In genomic region chr9:92426501-92426900, GRCh38 we compare ENCODE assay signal across 22 cellular contexts. TPM values are rescaled to one million over a fixed set of nuclear protein-coding genes. Genes with fewer than 3 reads are reported as not detected.
A peak's percentile ranks its signal among the peaks of the same experiment; 100 is the strongest.
DNase-seq lines count a peak whose midpoint lies in the region; ATAC-seq and TF ChIP-seq lines count a peak whose summit lies in the region.
"Had no signal": no experiment of that assay in that cellular context is flagged by ENCODE, and none has a peak within 500 bp of the region (broad histone marks: within the 10 kb centered on the region; RNA-seq: fewer than 3 reads in every experiment).

No MANE protein-coding gene starts in this region.

- peak overlapping the region; percentile 41 for H3K27ac Mint-ChIP-seq in mesothelial cell of epicardium
- H3K27ac Mint-ChIP-seq: IgD-negative memory B cell had no signal

- no peak for DNase-seq in GM23248
- peak; percentile 57 for DNase-seq in NCI-H1694 treated with DMSO at 0.1 percent for 48 hours (lab: John Stamatoyannopoulos, UW)
- no peak for DNase-seq in mesothelial cell of epicardium (ENCODE audit: low spot score in 2 of 2, unreplicated experiment in 2 of 2)
- DNase-seq in ecto neural progenitor cell (ENCODE audit: low spot score): no peak
- DNase-seq in activated gamma-delta T cell treated with Interleukin-2 at 50 U/mL for 16 hours: no peak
- DNase-seq: colonic mucosa; DMS79 treated with DMSO at 0.1 percent for 48 hours; erythroblast; HCEC 1CT; head of caudate nucleus; NCI-H187; occipital lobe; stimulated activated naive CD4-positive, alpha-beta T cell treated with Interleukin-2 at 50 U/mL for 16 hours had no signal

- no peak overlapping the region for H3K4me3 Mint-ChIP-seq in mesothelial cell of epicardium
- H3K4me3 Mint-ChIP-seq: IgD-negative memory B cell had no signal

- H3K9me3 ChIP-seq in GM23248 (ENCODE audit: low read depth) (no peaks in the 10 kb centered on the region), OCI-LY1 (ENCODE audit: low read length) (no peaks in the 10 kb centered on the region)
- H3K9me3 ChIP-seq: ascending aorta, colonic mucosa had no signal

- H3K36me3 Mint-ChIP-seq in mesothelial cell of epicardium: no peaks in the 10 kb centered on the region

- H3F3A ChIP-seq in GM23248 (ENCODE audit: insufficient read depth) (peaks cover 14% of the 10 kb centered on the region), OCI-LY1 (ENCODE audit: insufficient read depth, low read length) (no peaks in the 10 kb centered on the region)

- no peak for TF ChIP-seq CTCF in OCI-LY1 (IDR thresholded peaks at IDR 0.05; ENCODE audit: low read length)
- TF ChIP-seq CTCF in mesothelial cell of epicardium (IDR thresholded peaks at IDR 0.05; ENCODE audit: unreplicated experiment): no peak

- H2AFZ ChIP-seq in GM23248 (peak overlapping the region; percentile 76; the same call in 1 of the 2 replicates), OCI-LY1 (ENCODE audit: low read length) (no peak overlapping the region)

- H3K9me2 ChIP-seq in GM23248 (ENCODE audit: insufficient read depth): no peaks in the 10 kb centered on the region
- H3K9me2 ChIP-seq in OCI-LY1 (ENCODE audit: low read depth, low read length): no peaks in the 10 kb centered on the region

- H3K4me1 Mint-ChIP-seq in mesothelial cell of epicardium: peaks cover 28% of the 10 kb centered on the region
- H3K4me1 Mint-ChIP-seq: IgD-negative memory B cell had no signal

- peaks cover 31% of the 10 kb centered on the region for H3K4me1 ChIP-seq in GM23248 (ENCODE audit: insufficient read depth)
- H3K4me1 ChIP-seq in OCI-LY1 (ENCODE audit: insufficient read depth, low read length, severe bottlenecking): peaks cover 20% of the 10 kb centered on the region
- H3K4me1 ChIP-seq: colonic mucosa had no signal

- H3K4me3 ChIP-seq in GM23248 (no peak overlapping the region), OCI-LY1 (ENCODE audit: low read depth, low read length, poor library complexity, severe bottlenecking) (no peak overlapping the region)
- H3K4me3 ChIP-seq: ascending aorta, colonic mucosa had no signal

- in situ Hi-C loops in GM23248 (cut with MboI): no loop called here

- H3K4me2 ChIP-seq in GM23248 (ENCODE audit: unreplicated experiment): no peak overlapping the region
- peak overlapping the region; percentile 9 for H3K4me2 ChIP-seq in OCI-LY1 (ENCODE audit: low read length)

- H3K79me2 ChIP-seq in GM23248 (ENCODE audit: insufficient read depth): no peaks in the 10 kb centered on the region
- H3K79me2 ChIP-seq in OCI-LY1 (ENCODE audit: insufficient read depth, low read length): no peaks in the 10 kb centered on the region

- no peaks in the 10 kb centered on the region for H3K27me3 Mint-ChIP-seq in mesothelial cell of epicardium (ENCODE audit: low read depth)
- H3K27me3 Mint-ChIP-seq: IgD-negative memory B cell had no signal

- H3K36me3 ChIP-seq in GM23248 (ENCODE audit: low read depth): no peaks in the 10 kb centered on the region
- no peaks in the 10 kb centered on the region for H3K36me3 ChIP-seq in OCI-LY1 (ENCODE audit: insufficient read depth, low read length)
- H3K36me3 ChIP-seq: ascending aorta, colonic mucosa had no signal

- no peaks in the 10 kb centered on the region for H3K9me3 Mint-ChIP-seq in mesothelial cell of epicardium
- H3K9me3 Mint-ChIP-seq: IgD-negative memory B cell had no signal

- H3K9ac ChIP-seq in GM23248 (no peak overlapping the region), OCI-LY1 (ENCODE audit: low read length) (no peak overlapping the region)

- H3K27ac ChIP-seq in GM23248: no peak overlapping the region
- H3K27ac ChIP-seq in OCI-LY1 (ENCODE audit: low read depth, low read length, poor library complexity, severe bottlenecking): peak overlapping the region; percentile 69
- H3K27ac ChIP-seq: colonic mucosa had no signal

- H4K20me1 ChIP-seq in GM23248 (ENCODE audit: insufficient read depth) (no peaks in the 10 kb centered on the region), OCI-LY1 (ENCODE audit: insufficient read depth, low read length) (no peaks in the 10 kb centered on the region)

- 61 to 62% methylated on average over 5 of the region's 5 CpGs for WGBS in GM23248 (ENCODE audit: low coverage in 1 of 2, low lambda C conversion rate in 2 of 2, missing lambda C conversion rate in 2 of 2), 2 experiments

- ATAC-seq in activated CD4-positive, CD25-positive, alpha-beta regulatory T cell treated with anti-CD3 and anti-CD28 coated beads, Interleukin-2, amount 50 U/mL, for 24 hours: no peak
- ATAC-seq in GM18858 (IDR thresholded peaks at IDR 0.05; ENCODE audit: unreplicated experiment): no peak

- H3K27me3 ChIP-seq in GM23248 (replicated peaks; ENCODE audit: insufficient read depth): no peaks in the 10 kb centered on the region
- no peaks in the 10 kb centered on the region for H3K27me3 ChIP-seq in OCI-LY1 (ENCODE audit: insufficient read depth, low read length)
- H3K27me3 ChIP-seq: ascending aorta, colonic mucosa had no signal

RNA-seq across cellular contexts. Expression of gene OMD, which starts 2.2 kb away (rescaled TPM):
- total RNA-seq in GM23248 (2014; rRNA removed; shearing (Covaris generic)): 0.11 TPM in 1 of 2 replicates, not detected in the other
- 0.13 and 0.14 TPM in 2 replicates for polyA plus RNA-seq in GM23248 (2016; fragmentation: Nextera tagmentation; extraction: Ambion mirVana)
- not detected in 3 replicates for total RNA-seq in mesothelial cell of epicardium
- total RNA-seq: activated CD8-positive, alpha-beta memory T cell treated with anti-CD3 and anti-CD28 coated beads for 36 hours; kidney epithelial cell; mononuclear cell; OCI-LY7 had no signal
- polyA plus RNA-seq: IgD-negative memory B cell had no signal

RNA-seq across cellular contexts. Expression of gene OGN, which starts 22.1 kb away (rescaled TPM):
- 0.11 TPM in 1 of 2 replicates, not detected in the other for total RNA-seq in GM23248 (2014; rRNA removed; shearing (Covaris generic))
- 0.16 and 0.23 TPM in 2 replicates for polyA plus RNA-seq in GM23248 (2016; fragmentation: Nextera tagmentation; extraction: Ambion mirVana)
- 2.2 to 3.1 TPM (median 2.6 TPM) in 3 replicates for total RNA-seq in mesothelial cell of epicardium
- total RNA-seq: activated CD8-positive, alpha-beta memory T cell treated with anti-CD3 and anti-CD28 coated beads for 36 hours; kidney epithelial cell; OCI-LY7 had no signal

RNA-seq across cellular contexts. Expression of gene ASPN, which starts 55.8 kb away (rescaled TPM):
- total RNA-seq in GM23248 (2014; rRNA removed; shearing (Covaris generic)): 5.7 and 6.3 TPM in 2 replicates
- polyA plus RNA-seq in GM23248 (2016; fragmentation: Nextera tagmentation; extraction: Ambion mirVana): 5.1 and 5.3 TPM in 2 replicates
- 0.63 to 0.86 TPM (median 0.63 TPM) in 3 replicates for total RNA-seq in mesothelial cell of epicardium
- total RNA-seq: activated CD8-positive, alpha-beta memory T cell treated with anti-CD3 and anti-CD28 coated beads for 36 hours; kidney epithelial cell; mononuclear cell; OCI-LY7 had no signal
- polyA plus RNA-seq: IgD-negative memory B cell had no signal
